1 cellular context compared by ENCODE assay signal in genomic region chr3:108486910-108487309, GRCh38.
TF ChIP-seq lines count a peak whose summit lies in the region.

No MANE protein-coding gene starts in this region.

TF ChIP-seq in SK-N-SH, 30 proteins besides CTCF, POLR2A, EP300 and RAD21 (continued from another document):
- TF ChIP-seq FOXJ3 (CRISPR knock-in tag; IDR thresholded peaks at IDR 0.05), result peak; percentile 68; the same call in 1 of the 2 replicates
- TF ChIP-seq RXRA (IDR thresholded peaks at IDR 0.05; ENCODE audit: borderline replicate concordance, low read depth), result peak; percentile 43; the same call in 1 of the 2 replicates
- TF ChIP-seq POLR2AphosphoS5 (IDR thresholded peaks at IDR 0.05; ENCODE audit: low read depth, low read length), result peak; percentile 60; the same call in 1 of the 2 replicates
- TF ChIP-seq YY1 (IDR thresholded peaks at IDR 0.05; ENCODE audit: low read depth), result no peak
- no peak for TF ChIP-seq ELF1 (IDR thresholded peaks at IDR 0.05)
- TF ChIP-seq SIN3A (IDR thresholded peaks at IDR 0.05; ENCODE audit: borderline replicate concordance, low read depth, low read length), result peak; percentile 93
- TF ChIP-seq TAF1 (IDR thresholded peaks at IDR 0.05; ENCODE audit: borderline replicate concordance, low read depth, low read length), result no peak
- no peak for TF ChIP-seq FOXM1 (IDR thresholded peaks at IDR 0.05; ENCODE audit: low read depth)
- peak; percentile 77 for TF ChIP-seq NFIC (IDR thresholded peaks at IDR 0.05; ENCODE audit: borderline replicate concordance)
- 0 out of 2 replicates have a peak, but pooled peaks have one; percentile 29 for TF ChIP-seq MAX (IDR thresholded peaks at IDR 0.05; ENCODE audit: low read depth)
- peak; percentile 82 for TF ChIP-seq JUND (IDR thresholded peaks at IDR 0.05)
- 0 out of 2 replicates have a peak, but pooled peaks have one; percentile 15 for TF ChIP-seq TEAD4 (IDR thresholded peaks at IDR 0.05; ENCODE audit: borderline replicate concordance, insufficient read depth)
- no peak for TF ChIP-seq GABPA (IDR thresholded peaks at IDR 0.05; ENCODE audit: low read depth)
- TF ChIP-seq IRF3 (IDR thresholded peaks at IDR 0.05; ENCODE audit: low read depth, low read length), result no peak
- no peak for TF ChIP-seq MEF2A (IDR thresholded peaks at IDR 0.05; ENCODE audit: borderline replicate concordance, low read depth)
- TF ChIP-seq REST (IDR thresholded peaks at IDR 0.05; ENCODE audit: low read depth, low read length), result peak; percentile 35; the same call in 1 of the 2 replicates
- peak; percentile 83 for TF ChIP-seq MXI1 (IDR thresholded peaks at IDR 0.05; ENCODE audit: low read depth, low read length)
- peak; percentile 24; the same call in 1 of the 2 replicates for TF ChIP-seq RFX5 (IDR thresholded peaks at IDR 0.05; ENCODE audit: low read length)
- TF ChIP-seq EZH2phosphoT487 (IDR thresholded peaks at IDR 0.05; ENCODE audit: borderline replicate concordance, low read depth), result no peak
